Comparison of ENCODE assay signal across 31 cellular contexts in genomic region chr16:3155972-3156371, GRCh38. TPM values are rescaled to one million over a fixed set of nuclear protein-coding genes. Genes with fewer than 3 reads are reported as not detected.
"Had no signal": no experiment of that assay in that cellular context is flagged by ENCODE, and none has a peak within 500 bp of the region (broad histone marks: within the 10 kb centered on the region; RNA-seq: fewer than 3 reads in every experiment).

No MANE protein-coding gene starts in this region.

- ATAC-seq: esophagus mucosa; gastrocnemius medialis; left cardiac atrium; left lung; lower lobe of right lung; naive thymus-derived CD8-positive, alpha-beta T cell; psoas muscle; right cardiac atrium; stimulated activated naive B cell treated with anti-CD40 and anti-IgM and Interleukin-4, amounts not matched to agents 10 μg/mL and 1 μg/mL and 100 μg/mL, for 72 hours had no signal

- FAIRE-seq: urothelium cell line had no signal

- H3K27me3 ChIP-seq: colonic mucosa, ovary, tibial nerve, upper lobe of left lung had no signal

- H3K36me3 ChIP-seq: colonic mucosa, gastrocnemius medialis, left lung, lower lobe of right lung, ovary, spleen, thoracic aorta, tibial nerve, upper lobe of left lung had no signal

- H3K27ac Mint-ChIP-seq: dendritic cell treated with granulocyte-macrophage colony-stimulating factor and Interleukin-4, amounts not matched to agents 40 ng/mL and 50 ng/mL, for 4 days; endodermal cell; nephron progenitor cell; stimulated activated naive CD8-positive, alpha-beta T cell treated with anti-CD3 and anti-CD28 coated beads, Interleukin-15, Interleukin-2, amounts not matched to agents 100 ng/mL and 50 ng/mL, for 24 hours had no signal

- H3K4me3 ChIP-seq: colonic mucosa, gastrocnemius medialis, left lung, lower lobe of right lung, ovary, psoas muscle, skin epidermis, spleen, thoracic aorta, tibial nerve, upper lobe of left lung had no signal

- H3K4me3 Mint-ChIP-seq: dendritic cell treated with granulocyte-macrophage colony-stimulating factor and Interleukin-4, amounts not matched to agents 40 ng/mL and 50 ng/mL, for 4 days; endodermal cell; nephron progenitor cell; stimulated activated naive B cell treated with anti-CD40 and anti-IgM and Interleukin-4, amounts not matched to agents 10 μg/mL and 1 μg/mL and 100 μg/mL, for 72 hours; stimulated activated naive CD8-positive, alpha-beta T cell treated with anti-CD3 and anti-CD28 coated beads, Interleukin-15, Interleukin-2, amounts not matched to agents 100 ng/mL and 50 ng/mL, for 24 hours had no signal

- DNase-seq: colonic mucosa; effector CD8-positive, alpha-beta T cell; endodermal cell; foreskin fibroblast; gastrocnemius medialis; head of caudate nucleus; left cardiac atrium; lower lobe of right lung; nephron progenitor cell; occipital lobe; psoas muscle; stimulated activated CD4-positive, alpha-beta T cell treated with anti-CD3 and anti-CD28 coated beads, Interleukin-2, amount 100 ng/mL, for 48 hours; stimulated activated naive B cell treated with anti-CD40 and anti-IgM and Interleukin-4, amounts not matched to agents 10 μg/mL and 1 μg/mL and 100 μg/mL, for 72 hours; upper lobe of left lung had no signal

- H3K9me3 ChIP-seq: colonic mucosa, gastrocnemius medialis, left lung, lower lobe of right lung, ovary, psoas muscle, thoracic aorta, upper lobe of left lung had no signal

- H3K27ac ChIP-seq: colonic mucosa, gastrocnemius medialis, left lung, lower lobe of right lung, ovary, psoas muscle, skin epidermis, spleen, thoracic aorta, tibial nerve, upper lobe of left lung had no signal

RNA-seq across cellular contexts. Expression of gene OR1F1, which starts 32.0 kb away (rescaled TPM):
- total RNA-seq: colonic mucosa; esophagus mucosa; gastrocnemius medialis; glomerular endothelial cell; kidney epithelial cell; left cardiac atrium; left lung; lower lobe of right lung; mesenteric fat pad; myocyte; naive thymus-derived CD8-positive, alpha-beta T cell; ovary; psoas muscle; renal cortical epithelial cell; right cardiac atrium; spleen; thoracic aorta; tibial nerve; upper lobe of left lung had no signal
- polyA plus RNA-seq: naive thymus-derived CD8-positive, alpha-beta T cell; ovary; psoas muscle; right cardiac atrium; spleen had no signal

RNA-seq across cellular contexts. Expression of gene ZNF205, which starts 43.6 kb away (rescaled TPM):
- total RNA-seq: naive thymus-derived CD8-positive, alpha-beta T cell had no signal
- polyA plus RNA-seq: naive thymus-derived CD8-positive, alpha-beta T cell had no signal

RNA-seq across cellular contexts. Expression of gene ZSCAN10, which starts 56.9 kb away (rescaled TPM):
- total RNA-seq: esophagus mucosa, gastrocnemius medialis, glomerular endothelial cell, kidney epithelial cell, left cardiac atrium, left lung, lower lobe of right lung, mesenteric fat pad, myocyte, occipital lobe, renal cortical epithelial cell, right cardiac atrium, thoracic aorta, tibial nerve had no signal
- polyA plus RNA-seq: naive thymus-derived CD8-positive, alpha-beta T cell; right cardiac atrium had no signal
